16 cellular contexts compared by ENCODE assay signal in genomic region chr12:116216022-116216756, GRCh38.
DNase-seq lines count a peak whose midpoint lies in the region; ATAC-seq, FAIRE-seq and TF ChIP-seq lines count a peak whose summit lies in the region.
"Had no signal": no experiment of that assay in that cellular context is flagged by ENCODE, and none has a peak within 500 bp of the region (broad histone marks: within the 10 kb centered on the region; RNA-seq: fewer than 3 reads in every experiment).

No MANE protein-coding gene starts in this region.

- POLR2A ChIA-PET in HepG2 (lab: Yijun Ruan, JAX), result no interaction called here
- POLR2A ChIA-PET in naive thymus-derived CD4-positive, alpha-beta T cell (lab: Charles Lee), result interaction anchor here (0.7 to 1.0 kb wide), 2 partner anchors 60 to 384 kb away, joined by 3 to 4 read pairs; no protein-coding TSS in a partner anchor

- no peak for DNase-seq in HepG2 (ENCODE audit: low spot score)
- no peak for DNase-seq in right lobe of liver
- no peak for DNase-seq in naive thymus-derived CD4-positive, alpha-beta T cell
- no peak for DNase-seq in stimulated activated naive B cell treated with anti-CD40 and anti-IgM and Interleukin-4, amounts not matched to agents 10 μg/mL and 1 μg/mL and 100 μg/mL, for 72 hours
- no peak for DNase-seq in HCEC 1CT
- no peak for DNase-seq in dermis blood vessel endothelial cell
- DNase-seq: EL, NCI-H1417, NCI-H187 treated with DMSO at 0.1 percent for 48 hours, NCI-H2171 treated with DMSO at 0.1 percent for 48 hours, NCI-H748 treated with DMSO at 0.1 percent for 48 hours, RPMI8226 had no signal

- CTCF ChIA-PET in HepG2 (lab: Yijun Ruan, JAX; ENCODE audit: low intra/inter-chr PET ratio, low total read pairs), result no interaction called here
- CTCF ChIA-PET in naive thymus-derived CD4-positive, alpha-beta T cell (lab: Charles Lee), result interaction anchor here (0.6 kb wide), 1 partner anchor 856 kb away, joined by 3 read pairs; no protein-coding TSS in a partner anchor

- peak overlapping the region; percentile 12 for H3K27ac Mint-ChIP-seq in activated T-helper 17 cell treated with anti-CD3 and anti-CD28 coated beads, Interleukin-2, amount 50 U/mL, for 72 hours
- H3K27ac Mint-ChIP-seq in naive thymus-derived CD4-positive, alpha-beta T cell, result peak overlapping the region in 5 of 9 donors; percentile 2 to 70 (median 26)
- H3K27ac Mint-ChIP-seq in stimulated activated naive B cell treated with anti-CD40 and anti-IgM and Interleukin-4, amounts not matched to agents 10 μg/mL and 1 μg/mL and 100 μg/mL, for 72 hours, result peak overlapping the region; percentile 70

- H3K27me3 ChIP-seq in HepG2 (ENCODE audit: control insufficient read depth in 1 of 2, insufficient read depth in 2 of 2, low read length in 2 of 2) (no peaks in the 10 kb centered on the region), right lobe of liver (no peaks in the 10 kb centered on the region)
- no peaks in the 10 kb centered on the region for H3K27me3 ChIP-seq in naive thymus-derived CD4-positive, alpha-beta T cell (ENCODE audit: control insufficient read depth in 2 of 2, insufficient read depth in 2 of 2, low read length in 2 of 2)

- intact Hi-C loops in HepG2 (cut with micrococcal nuclease; ENCODE audit: unreplicated experiment) (no loop called here), right lobe of liver (cut with DNase I) (no loop called here)
- intact Hi-C loops in naive thymus-derived CD4-positive, alpha-beta T cell (cut with micrococcal nuclease), result no loop called here

- H3K79me2 ChIP-seq in HepG2 (ENCODE audit: insufficient read depth, low read length), result peaks cover 22% of the 10 kb centered on the region

- H3K36me3 ChIP-seq in HepG2 (replicated peaks in 1 of 2; ENCODE audit: control insufficient read depth in 1 of 2, insufficient read depth in 2 of 2, low read length in 2 of 2) (no peaks in the 10 kb centered on the region), right lobe of liver (no peaks in the 10 kb centered on the region)
- H3K36me3 ChIP-seq in naive thymus-derived CD4-positive, alpha-beta T cell (ENCODE audit: control insufficient read depth in 2 of 3, insufficient read depth in 3 of 3, low read length in 3 of 3), result no peaks in the 10 kb centered on the region

- no peak overlapping the region for H3K27ac ChIP-seq in HepG2 (ENCODE audit: extremely low read length, insufficient read depth, low read length)
- no peak overlapping the region for H3K27ac ChIP-seq in right lobe of liver
- H3K27ac ChIP-seq in naive thymus-derived CD4-positive, alpha-beta T cell (ENCODE audit: low read depth, low read length), result no peak overlapping the region
- H3K27ac ChIP-seq: C4-2B had no signal

- FAIRE-seq in HepG2 (lab: Jason Lieb, UNC), result no peak

- no TSS peak for BruUV-seq in HepG2 (replicated peaks; lab: Mats Ljungman, UMichigan)

- no peak overlapping the region for H2AFZ ChIP-seq in HepG2 (ENCODE audit: low read length)

- H3K4me1 Mint-ChIP-seq in activated T-helper 17 cell treated with anti-CD3 and anti-CD28 coated beads, Interleukin-2, amount 50 U/mL, for 72 hours, result peaks cover 41% of the 10 kb centered on the region
- peaks cover 40 to 73% (median 67%) of the 10 kb centered on the region in 7 donors for H3K4me1 Mint-ChIP-seq in naive thymus-derived CD4-positive, alpha-beta T cell
- peaks cover 42 to 65% of the 10 kb centered on the region in 2 donors for H3K4me1 Mint-ChIP-seq in stimulated activated naive B cell treated with anti-CD40 and anti-IgM and Interleukin-4, amounts not matched to agents 10 μg/mL and 1 μg/mL and 100 μg/mL, for 72 hours

- no peak for TF ChIP-seq RAD21 in HepG2 (CRISPR knock-in tag; IDR thresholded peaks at IDR 0.05)

- H3K4me3 Mint-ChIP-seq in activated T-helper 17 cell treated with anti-CD3 and anti-CD28 coated beads, Interleukin-2, amount 50 U/mL, for 72 hours, result no peak overlapping the region
- peak overlapping the region in 7 of 10 donors; percentile 0 to 61 (median 42) for H3K4me3 Mint-ChIP-seq in naive thymus-derived CD4-positive, alpha-beta T cell
- H3K4me3 Mint-ChIP-seq in stimulated activated naive B cell treated with anti-CD40 and anti-IgM and Interleukin-4, amounts not matched to agents 10 μg/mL and 1 μg/mL and 100 μg/mL, for 72 hours, result no peak overlapping the region

- TF ChIP-seq EP300 in HepG2 (IDR thresholded peaks at IDR 0.05; ENCODE audit: low read depth in 2 of 2, low read length in 2 of 2) (no peak), HepG2 (CRISPR knock-in tag; IDR thresholded peaks at IDR 0.05; ENCODE audit: borderline replicate concordance) (no peak)

- H3K9me3 ChIP-seq in HepG2 (ENCODE audit: low read length) (no peaks in the 10 kb centered on the region), right lobe of liver (no peaks in the 10 kb centered on the region)
- H3K9me3 ChIP-seq in naive thymus-derived CD4-positive, alpha-beta T cell (ENCODE audit: control insufficient read depth in 2 of 3, low read length in 3 of 3), result no peaks in the 10 kb centered on the region

- H3K9ac ChIP-seq in HepG2 (ENCODE audit: insufficient read depth, low read depth, low read length), result no peak overlapping the region

- H3K36me3 Mint-ChIP-seq in activated T-helper 17 cell treated with anti-CD3 and anti-CD28 coated beads, Interleukin-2, amount 50 U/mL, for 72 hours (ENCODE audit: low read depth), result no peaks in the 10 kb centered on the region
- no peaks in the 10 kb centered on the region for H3K36me3 Mint-ChIP-seq in naive thymus-derived CD4-positive, alpha-beta T cell
- no peaks in the 10 kb centered on the region for H3K36me3 Mint-ChIP-seq in stimulated activated naive B cell treated with anti-CD40 and anti-IgM and Interleukin-4, amounts not matched to agents 10 μg/mL and 1 μg/mL and 100 μg/mL, for 72 hours

- no peak for ATAC-seq in HepG2
- ATAC-seq in right lobe of liver, result no peak
- no peak for ATAC-seq in activated T-helper 17 cell treated with anti-CD3 and anti-CD28 coated beads, Interleukin-2, amount 50 U/mL, for 72 hours (replicated peaks)
- no peak for ATAC-seq in naive thymus-derived CD4-positive, alpha-beta T cell
- no peak for ATAC-seq in stimulated activated naive B cell treated with anti-CD40 and anti-IgM and Interleukin-4, amounts not matched to agents 10 μg/mL and 1 μg/mL and 100 μg/mL, for 72 hours (replicated peaks)
- no peak for ATAC-seq in HG03108 (IDR thresholded peaks at IDR 0.05; ENCODE audit: unreplicated experiment)

- TF ChIP-seq POLR2A in HepG2 (IDR thresholded peaks at IDR 0.05; ENCODE audit: insufficient read depth in 1 of 2, low read depth in 2 of 2, low read length in 2 of 2) (no peak), right lobe of liver (IDR thresholded peaks at IDR 0.05) (no peak)

- TF ChIP-seq CTCF in HepG2 (CRISPR knock-in tag; IDR thresholded peaks at IDR 0.05) (no peak), right lobe of liver (IDR thresholded peaks at IDR 0.05) (no peak)

- H3K4me2 ChIP-seq in HepG2 (ENCODE audit: low read depth, low read length), result no peak overlapping the region

- 95% methylated on average over 5 of the region's 5 CpGs for WGBS in HepG2 (ENCODE audit: low lambda C conversion rate)
- 89% methylated on average over 5 of the region's 5 CpGs for WGBS in right lobe of liver (ENCODE audit: insufficient coverage, low coverage, low lambda C conversion rate, missing lambda C conversion rate)

- in situ Hi-C loops in HepG2 (cut with HindIII; ENCODE audit: extremely low pct_ligation_motif_present, low pct_unique_long_range_greater_than_20kb), result no loop called here

- H3K27me3 Mint-ChIP-seq in activated T-helper 17 cell treated with anti-CD3 and anti-CD28 coated beads, Interleukin-2, amount 50 U/mL, for 72 hours, result no peaks in the 10 kb centered on the region
- no peaks in the 10 kb centered on the region for H3K27me3 Mint-ChIP-seq in naive thymus-derived CD4-positive, alpha-beta T cell
- no peaks in the 10 kb centered on the region for H3K27me3 Mint-ChIP-seq in stimulated activated naive B cell treated with anti-CD40 and anti-IgM and Interleukin-4, amounts not matched to agents 10 μg/mL and 1 μg/mL and 100 μg/mL, for 72 hours
- H3K27me3 Mint-ChIP-seq: IgD-negative memory B cell had no signal

- no peaks in the 10 kb centered on the region for H3K9me3 Mint-ChIP-seq in activated T-helper 17 cell treated with anti-CD3 and anti-CD28 coated beads, Interleukin-2, amount 50 U/mL, for 72 hours
- no peaks in the 10 kb centered on the region for H3K9me3 Mint-ChIP-seq in naive thymus-derived CD4-positive, alpha-beta T cell
- H3K9me3 Mint-ChIP-seq in stimulated activated naive B cell treated with anti-CD40 and anti-IgM and Interleukin-4, amounts not matched to agents 10 μg/mL and 1 μg/mL and 100 μg/mL, for 72 hours, result no peaks in the 10 kb centered on the region
- H3K9me3 Mint-ChIP-seq: IgD-negative memory B cell had no signal

- no peaks in the 10 kb centered on the region for H3K4me1 ChIP-seq in HepG2 (ENCODE audit: insufficient read depth, low read length)
- peaks cover 0 to 5% (median 0%) of the 10 kb centered on the region in 4 donors for H3K4me1 ChIP-seq in right lobe of liver
- H3K4me1 ChIP-seq in naive thymus-derived CD4-positive, alpha-beta T cell (ENCODE audit: control insufficient read depth in 2 of 2, insufficient read depth in 2 of 2, low read length in 2 of 2), result peaks cover 4 to 30% of the 10 kb centered on the region in 2 donors

- H4K20me1 ChIP-seq in HepG2 (ENCODE audit: insufficient read depth, low read length), result no peaks in the 10 kb centered on the region; the same call in 1 of the 2 replicates

- H3K4me3 ChIP-seq in HepG2 (replicated peaks in 1 of 3; ENCODE audit: insufficient read depth in 1 of 3, low read depth in 2 of 3, low read length in 3 of 3), result no peak overlapping the region
- H3K4me3 ChIP-seq in right lobe of liver, result no peak overlapping the region
- no peak overlapping the region for H3K4me3 ChIP-seq in naive thymus-derived CD4-positive, alpha-beta T cell (ENCODE audit: low read length)

TF ChIP-seq in HepG2, 621 proteins besides CTCF, POLR2A, EP300 and RAD21:
- no peak for TF ChIP-seq ZNF205 (CRISPR knock-in tag; IDR thresholded peaks at IDR 0.05)
- TF ChIP-seq ZNF121 (CRISPR knock-in tag; IDR thresholded peaks at IDR 0.05), result peak; percentile 66; the same call in 1 of the 2 replicates
- TF ChIP-seq SMC3 (IDR thresholded peaks at IDR 0.05; ENCODE audit: low read length), result no peak
- no peak for TF ChIP-seq ZFY (CRISPR knock-in tag; IDR thresholded peaks at IDR 0.05)
- TF ChIP-seq KMT2B (CRISPR knock-in tag; IDR thresholded peaks at IDR 0.05), result no peak
- TF ChIP-seq ZNF441 (CRISPR knock-in tag; IDR thresholded peaks at IDR 0.05; ENCODE audit: borderline replicate concordance), result no peak
- no peak for TF ChIP-seq ATM (IDR thresholded peaks at IDR 0.05; ENCODE audit: borderline replicate concordance)

Comparison
In these comparisons a context has a peak if more than half of its experiments do, and no peak if none do; other contexts are left out.
1. H3K27ac Mint-ChIP-seq: peak in every context shown above with its lines; median percentile 70 in stimulated activated naive B cell treated with anti-CD40 and anti-IgM and Interleukin-4, amounts not matched to agents 10 μg/mL and 1 μg/mL and 100 μg/mL, for 72 hours; 26 in naive thymus-derived CD4-positive, alpha-beta T cell; 12 in activated T-helper 17 cell treated with anti-CD3 and anti-CD28 coated beads, Interleukin-2, amount 50 U/mL, for 72 hours.
2. H3K4me3 Mint-ChIP-seq: peak in naive thymus-derived CD4-positive, alpha-beta T cell (7 of 10); none in activated T-helper 17 cell treated with anti-CD3 and anti-CD28 coated beads, Interleukin-2, amount 50 U/mL, for 72 hours (single experiment) and stimulated activated naive B cell treated with anti-CD40 and anti-IgM and Interleukin-4, amounts not matched to agents 10 μg/mL and 1 μg/mL and 100 μg/mL, for 72 hours (0 of 2).